ENCODE assay signal across 1 cellular context in genomic region chr7:28547115-28547514, GRCh38.
"Had no signal": no experiment of that assay in that cellular context is flagged by ENCODE, and none has a peak within 500 bp of the region (broad histone marks: within the 10 kb centered on the region; RNA-seq: fewer than 3 reads in every experiment).

No MANE protein-coding gene starts in this region.

- ATAC-seq: GM12878 had no signal

- H3K4me3 ChIP-seq: GM12878 had no signal
